ENCODE assay signal across 29 cellular contexts in genomic region chr14:36751920-36752319, GRCh38.
"Had no signal": no experiment of that assay in that cellular context is flagged by ENCODE, and none has a peak within 500 bp of the region (broad histone marks: within the 10 kb centered on the region; RNA-seq: fewer than 3 reads in every experiment).

No MANE protein-coding gene starts in this region.

- H3K36me3 ChIP-seq: ascending aorta had no signal

- H3K4me1 ChIP-seq: ascending aorta had no signal

- H3K27ac ChIP-seq: ascending aorta, VCaP had no signal

- H3K4me3 ChIP-seq: ascending aorta had no signal

- H3K27me3 ChIP-seq: ascending aorta had no signal

- DNase-seq: activated B cell treated with CpG ODN at 0.5 μM for 24 hours; activated CD4-positive, alpha-beta memory T cell treated with anti-CD3 and anti-CD28 coated beads for 36 hours; activated CD4-positive, alpha-beta T cell treated with anti-CD3 and anti-CD28 coated beads for 4 hours; activated CD4-positive, alpha-beta T cell treated with anti-CD3 and anti-CD28 coated beads, Interleukin-2, amount 50 U/mL, for 1 hour; activated CD4-positive, CD25-positive, alpha-beta regulatory T cell treated with anti-CD3 and anti-CD28 coated beads, Interleukin-2, amount 50 U/mL, for 72 hours; activated CD8-positive, alpha-beta memory T cell treated with anti-CD3 and anti-CD28 coated beads, Interleukin-2, amount 50 U/mL, for 4 hours; activated gamma-delta T cell; activated naive CD4-positive, alpha-beta T cell treated with Interleukin-2 at 50 U/mL for 16 hours; activated naive CD8-positive, alpha-beta T cell treated with anti-CD3 and anti-CD28 coated beads, Interleukin-2, amount 10 ng/mL, durations not matched to agents 7 days and 5 days; activated T-cell treated with anti-CD3 and anti-CD28 coated beads, Interleukin-2, amount 50 U/mL, for 72 hours; amygdala; caudate nucleus; Kasumi-1; KG1; NCI-H1092 treated with DMSO at 0.1 percent for 48 hours; NCI-H1417; NCI-H187 treated with DMSO at 0.1 percent for 48 hours; NCI-H2081; NCI-H226; NCI-H524 treated with DMSO at 0.1 percent for 48 hours; NCI-H748 treated with DMSO at 0.1 percent for 48 hours; NK-92 treated with Interleukin-12 subunit alpha and Interleukin-12 subunit beta, amount 100 ng/mL, for 24 hours; Right ventricle myocardium superior; SW 1271; T-helper 1 cell; T-helper 2 cell; T-helper 9 cell had no signal

- H3K9me3 ChIP-seq: ascending aorta had no signal
